ENCODE assay signal across 1 cellular context in genomic region chr5:141084487-141084989, GRCh38.
TF ChIP-seq lines count a peak whose summit lies in the region.

No MANE protein-coding gene starts in this region.

TF ChIP-seq in HepG2, 621 proteins besides CTCF, POLR2A, EP300 and RAD21 (continues in another document):
- peak; percentile 17; the same call in 1 of the 2 replicates for TF ChIP-seq ZNF501 (CRISPR knock-in tag; IDR thresholded peaks at IDR 0.05)
- TF ChIP-seq HMGXB4 (CRISPR knock-in tag; IDR thresholded peaks at IDR 0.05; ENCODE audit: borderline replicate concordance in 1 of 2, low read depth in 1 of 2) = peak; percentile 56 to 86; a peak in 2 of 4 replicates
- TF ChIP-seq TARDBP (CRISPR knock-in tag; IDR thresholded peaks at IDR 0.05) = peak; percentile 45; the same call in 1 of the 2 replicates
- TF ChIP-seq ZNF546 (CRISPR knock-in tag; conservative IDR thresholded peaks at IDR 0.05) = no peak
- peak; percentile 83 for TF ChIP-seq YY1 (IDR thresholded peaks at IDR 0.05; ENCODE audit: insufficient read depth, insufficient replicate concordance, low read depth, low read length)
- TF ChIP-seq ZNF652 (CRISPR knock-in tag; IDR thresholded peaks at IDR 0.05; ENCODE audit: borderline replicate concordance, low read depth) = no peak
- TF ChIP-seq, protein P1, sequence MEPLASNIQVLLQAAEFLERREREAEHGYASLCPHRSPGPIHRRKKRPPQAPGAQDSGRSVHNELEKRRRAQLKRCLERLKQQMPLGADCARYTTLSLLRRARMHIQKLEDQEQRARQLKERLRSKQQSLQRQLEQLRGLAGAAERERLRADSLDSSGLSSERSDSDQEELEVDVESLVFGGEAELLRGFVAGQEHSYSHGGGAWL (CRISPR knock-in tag; IDR thresholded peaks at IDR 0.05) = no peak
- TF ChIP-seq THAP11 (CRISPR knock-in tag; IDR thresholded peaks at IDR 0.05) = peak; percentile 30; the same call in 1 of the 2 replicates
- 0 out of 2 replicates have a peak, but pooled peaks have one; percentile 27 for TF ChIP-seq ZNF850 (CRISPR knock-in tag; conservative IDR thresholded peaks at IDR 0.05)
- TF ChIP-seq ASH2L (IDR thresholded peaks at IDR 0.05; ENCODE audit: insufficient read length, low read depth, low read length) = peak; percentile 37
- no peak for TF ChIP-seq ZNF629 (CRISPR knock-in tag; conservative IDR thresholded peaks at IDR 0.05)
- peak; percentile 69; the same call in 1 of the 2 replicates for TF ChIP-seq ZMYM4 (CRISPR knock-in tag; IDR thresholded peaks at IDR 0.05)
- no peak for TF ChIP-seq ZNF343 (CRISPR knock-in tag; IDR thresholded peaks at IDR 0.05)
- 0 out of 2 replicates have a peak, but pooled peaks have one; percentile 24 for TF ChIP-seq NFIC (IDR thresholded peaks at IDR 0.05; ENCODE audit: low read length)
- no peak for TF ChIP-seq ZSCAN29 (CRISPR knock-in tag; conservative IDR thresholded peaks at IDR 0.05)
- 0 out of 2 replicates have a peak, but pooled peaks have one; percentile 32 for TF ChIP-seq YEATS4 (CRISPR knock-in tag; IDR thresholded peaks at IDR 0.05; ENCODE audit: borderline replicate concordance)
- peak; percentile 19; the same call in 1 of the 2 replicates for TF ChIP-seq TAF1 (CRISPR knock-in tag; IDR thresholded peaks at IDR 0.05)
- TF ChIP-seq, protein P2, sequence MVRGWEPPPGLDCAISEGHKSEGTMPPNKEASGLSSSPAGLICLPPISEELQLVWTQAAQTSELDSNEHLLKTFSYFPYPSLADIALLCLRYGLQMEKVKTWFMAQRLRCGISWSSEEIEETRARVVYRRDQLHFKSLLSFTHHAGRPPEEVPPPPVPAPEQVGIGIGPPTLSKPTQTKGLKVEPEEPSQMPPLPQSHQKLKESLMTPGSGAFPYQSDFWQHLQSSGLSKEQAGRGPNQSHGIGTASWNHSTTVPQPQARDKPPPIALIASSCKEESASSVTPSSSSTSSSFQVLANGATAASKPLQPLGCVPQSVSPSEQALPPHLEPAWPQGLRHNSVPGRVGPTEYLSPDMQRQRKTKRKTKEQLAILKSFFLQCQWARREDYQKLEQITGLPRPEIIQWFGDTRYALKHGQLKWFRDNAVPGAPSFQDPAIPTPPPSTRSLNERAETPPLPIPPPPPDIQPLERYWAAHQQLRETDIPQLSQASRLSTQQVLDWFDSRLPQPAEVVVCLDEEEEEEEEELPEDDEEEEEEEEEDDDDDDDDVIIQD (CRISPR knock-in tag; IDR thresholded peaks at IDR 0.05; ENCODE audit: low read depth) = peak; percentile 30; the same call in 1 of the 2 replicates
- TF ChIP-seq MEIS2 (CRISPR knock-in tag; IDR thresholded peaks at IDR 0.05) = peak; percentile 23; the same call in 1 of the 2 replicates
- peak; percentile 30; the same call in 1 of the 2 replicates for TF ChIP-seq SAP130 (CRISPR knock-in tag; IDR thresholded peaks at IDR 0.05; ENCODE audit: low read depth)
- peak; percentile 34; the same call in 1 of the 2 replicates for TF ChIP-seq HDAC2 (CRISPR knock-in tag; IDR thresholded peaks at IDR 0.05)
- TF ChIP-seq SOX5 (CRISPR knock-in tag; IDR thresholded peaks at IDR 0.05; ENCODE audit: borderline replicate concordance) = 0 out of 2 replicates have a peak, but pooled peaks have one; percentile 13
- TF ChIP-seq U2AF1 (optimal IDR thresholded peaks at IDR 0.05; ENCODE audit: low read depth, low read length) = no peak
- peak; percentile 51; the same call in 1 of the 2 replicates for TF ChIP-seq ZGPAT (CRISPR knock-in tag; IDR thresholded peaks at IDR 0.05)
- TF ChIP-seq ADNP (CRISPR knock-in tag; IDR thresholded peaks at IDR 0.05) = no peak
- TF ChIP-seq HOXA3 (CRISPR knock-in tag; IDR thresholded peaks at IDR 0.05) = peak; percentile 55; the same call in 1 of the 2 replicates
- TF ChIP-seq ZNF24 (IDR thresholded peaks at IDR 0.05) = 0 out of 2 replicates have a peak, but pooled peaks have one; percentile 14
- TF ChIP-seq, protein P3, sequence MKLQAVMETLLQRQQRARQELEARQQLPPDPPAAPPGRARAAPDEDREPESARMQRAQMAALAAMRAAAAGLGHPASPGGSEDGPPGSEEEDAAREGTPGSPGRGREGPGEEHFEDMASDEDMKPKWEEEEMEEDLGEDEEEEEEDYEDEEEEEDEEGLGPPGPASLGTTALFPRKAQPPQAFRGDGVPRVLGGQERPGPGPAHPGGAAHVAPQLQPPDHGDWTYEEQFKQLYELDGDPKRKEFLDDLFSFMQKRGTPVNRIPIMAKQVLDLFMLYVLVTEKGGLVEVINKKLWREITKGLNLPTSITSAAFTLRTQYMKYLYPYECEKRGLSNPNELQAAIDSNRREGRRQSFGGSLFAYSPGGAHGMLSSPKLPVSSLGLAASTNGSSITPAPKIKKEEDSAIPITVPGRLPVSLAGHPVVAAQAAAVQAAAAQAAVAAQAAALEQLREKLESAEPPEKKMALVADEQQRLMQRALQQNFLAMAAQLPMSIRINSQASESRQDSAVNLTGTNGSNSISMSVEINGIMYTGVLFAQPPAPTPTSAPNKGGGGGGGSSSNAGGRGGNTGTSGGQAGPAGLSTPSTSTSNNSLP (IDR thresholded peaks at IDR 0.05; ENCODE audit: low read depth, low read length) = 0 out of 2 replicates have a peak, but pooled peaks have one; percentile 25
- TF ChIP-seq SMAD3 (CRISPR knock-in tag; IDR thresholded peaks at IDR 0.05) = 0 out of 2 replicates have a peak, but pooled peaks have one; percentile 22
- TF ChIP-seq POLR2G (IDR thresholded peaks at IDR 0.05; ENCODE audit: low read depth, low read length) = peak; percentile 74
- no peak for TF ChIP-seq ATF7-NPFF (CRISPR knock-in tag; IDR thresholded peaks at IDR 0.05; ENCODE audit: low read depth)
- peak; percentile 31; the same call in 1 of the 2 replicates for TF ChIP-seq PHF8 (CRISPR knock-in tag; IDR thresholded peaks at IDR 0.05)
- no peak for TF ChIP-seq HDAC6 (IDR thresholded peaks at IDR 0.05; ENCODE audit: low read depth, low read length)
- peak; percentile 63; the same call in 1 of the 2 replicates for TF ChIP-seq ZHX2 (IDR thresholded peaks at IDR 0.05; ENCODE audit: low read depth)
- TF ChIP-seq ZHX2 (CRISPR knock-in tag; IDR thresholded peaks at IDR 0.05; ENCODE audit: borderline replicate concordance) = no peak
- 0 out of 2 replicates have a peak, but pooled peaks have one; percentile 12 for TF ChIP-seq ZNF598 (CRISPR knock-in tag; IDR thresholded peaks at IDR 0.05; ENCODE audit: borderline replicate concordance)
- TF ChIP-seq THRA (CRISPR knock-in tag; IDR thresholded peaks at IDR 0.05; ENCODE audit: borderline replicate concordance) = 0 out of 2 replicates have a peak, but pooled peaks have one; percentile 25
- TF ChIP-seq POLR2AphosphoS5 (IDR thresholded peaks at IDR 0.05; ENCODE audit: low read depth, low read length) = peak; percentile 53; the same call in 1 of the 2 replicates
- TF ChIP-seq XRCC5 (optimal IDR thresholded peaks at IDR 0.05; ENCODE audit: low read length) = peak; percentile 58
- peak; percentile 50; the same call in 1 of the 2 replicates for TF ChIP-seq SMC3 (IDR thresholded peaks at IDR 0.05; ENCODE audit: low read length)
- TF ChIP-seq LCORL (IDR thresholded peaks at IDR 0.05) = no peak
- TF ChIP-seq LCORL (CRISPR knock-in tag; IDR thresholded peaks at IDR 0.05) = 0 out of 2 replicates have a peak, but pooled peaks have one; percentile 25
- TF ChIP-seq, protein P4, sequence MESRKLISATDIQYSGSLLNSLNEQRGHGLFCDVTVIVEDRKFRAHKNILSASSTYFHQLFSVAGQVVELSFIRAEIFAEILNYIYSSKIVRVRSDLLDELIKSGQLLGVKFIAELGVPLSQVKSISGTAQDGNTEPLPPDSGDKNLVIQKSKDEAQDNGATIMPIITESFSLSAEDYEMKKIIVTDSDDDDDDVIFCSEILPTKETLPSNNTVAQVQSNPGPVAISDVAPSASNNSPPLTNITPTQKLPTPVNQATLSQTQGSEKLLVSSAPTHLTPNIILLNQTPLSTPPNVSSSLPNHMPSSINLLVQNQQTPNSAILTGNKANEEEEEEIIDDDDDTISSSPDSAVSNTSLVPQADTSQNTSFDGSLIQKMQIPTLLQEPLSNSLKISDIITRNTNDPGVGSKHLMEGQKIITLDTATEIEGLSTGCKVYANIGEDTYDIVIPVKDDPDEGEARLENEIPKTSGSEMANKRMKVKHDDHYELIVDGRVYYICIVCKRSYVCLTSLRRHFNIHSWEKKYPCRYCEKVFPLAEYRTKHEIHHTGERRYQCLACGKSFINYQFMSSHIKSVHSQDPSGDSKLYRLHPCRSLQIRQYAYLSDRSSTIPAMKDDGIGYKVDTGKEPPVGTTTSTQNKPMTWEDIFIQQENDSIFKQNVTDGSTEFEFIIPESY (CRISPR knock-in tag; IDR thresholded peaks at IDR 0.05) = 0 out of 2 replicates have a peak, but pooled peaks have one; percentile 32
- TF ChIP-seq ZNF20 (CRISPR knock-in tag; IDR thresholded peaks at IDR 0.05) = no peak
- TF ChIP-seq STAG1 (CRISPR knock-in tag; IDR thresholded peaks at IDR 0.05) = peak; percentile 60
- peak; percentile 43; the same call in 1 of the 2 replicates for TF ChIP-seq POGZ (CRISPR knock-in tag; IDR thresholded peaks at IDR 0.05)
- peak; percentile 36; the same call in 1 of the 2 replicates for TF ChIP-seq REPIN1 (CRISPR knock-in tag; IDR thresholded peaks at IDR 0.05; ENCODE audit: borderline replicate concordance, low read depth)
